ENCODE assay signal across 19 cellular contexts in the genomic region with DNA sequence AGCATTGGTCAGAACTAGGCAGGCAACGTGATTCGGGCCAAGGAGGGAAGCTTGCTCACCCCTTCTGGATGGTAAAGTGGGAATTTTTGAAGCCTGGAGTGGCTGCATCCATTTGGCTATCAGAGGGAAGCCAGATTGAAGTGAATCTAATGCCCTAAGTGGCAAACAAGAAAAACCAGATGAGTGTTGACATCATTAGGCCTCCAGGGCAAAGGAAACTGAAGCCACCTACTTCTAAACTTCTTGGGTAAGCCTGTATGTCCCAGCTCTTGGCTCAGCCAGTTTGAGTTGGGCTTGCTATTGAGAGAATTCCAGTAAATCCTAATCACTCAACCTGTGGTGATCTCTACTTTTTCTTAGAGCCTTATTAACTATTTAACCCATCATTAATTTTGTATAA. TPM values are rescaled to one million over a fixed set of nuclear protein-coding genes. Genes with fewer than 3 reads are reported as not detected.
DNase-seq lines count a peak whose midpoint lies in the region; ATAC-seq and TF ChIP-seq lines count a peak whose summit lies in the region.
"Had no signal": no experiment of that assay in that cellular context is flagged by ENCODE, and none has a peak within 500 bp of the region (broad histone marks: within the 10 kb centered on the region; RNA-seq: fewer than 3 reads in every experiment).

No MANE protein-coding gene starts in this region.

- H3K27ac ChIP-seq in osteoblast (ENCODE audit: low read depth, low read length): no peak overlapping the region
- H3K27ac ChIP-seq: 22Rv1, BLaER1, C4-2B, GM23248 had no signal

- H3K27ac Mint-ChIP-seq in activated naive CD8-positive, alpha-beta T cell treated with anti-CD3 and anti-CD28 coated beads, Interleukin-2, amount 50 U/mL, for 24 hours: no peak overlapping the region
- H3K27ac Mint-ChIP-seq: B cell; CD4-positive, CD25-positive, alpha-beta regulatory T cell; CD8-positive, alpha-beta T cell had no signal

- H3K27me3 ChIP-seq in osteoblast (ENCODE audit: insufficient read depth, low read length): no peaks in the 10 kb centered on the region
- H3K27me3 ChIP-seq: BLaER1 had no signal

- H3K4me3 ChIP-seq in epithelial cell of esophagus (ENCODE audit: low read length) (no peak overlapping the region), osteoblast (ENCODE audit: insufficient read depth, low read length) (no peak overlapping the region)
- H3K4me3 ChIP-seq: BLaER1, GM23248 had no signal

- peak; percentile 9 for DNase-seq in DMS53 (lab: John Stamatoyannopoulos, UW)
- no peak for DNase-seq in DMS53 treated with DMSO at 0.1 percent for 48 hours (lab: John Stamatoyannopoulos, UW; ENCODE audit: unreplicated experiment)
- DNase-seq in epithelial cell of esophagus (ENCODE audit: low read depth): peak; percentile 31
- DNase-seq in osteoblast (ENCODE audit: insufficient read length, low spot score, missing footprints): peak; percentile 30
- DNase-seq in activated naive CD8-positive, alpha-beta T cell treated with anti-CD3 and anti-CD28 coated beads, Interleukin-2, amount 50 U/mL, for 24 hours: no peak
- no peak for DNase-seq in NCI-H1436 (lab: John Stamatoyannopoulos, UW)
- DNase-seq in stimulated activated CD8-positive, alpha-beta memory T cell treated with anti-CD3 and anti-CD28 coated beads, Interleukin-4, amount 100 ng/mL, for 48 hours: no peak
- DNase-seq: Caco-2; CD4-positive, CD25-positive, alpha-beta regulatory T cell; CD8-positive, alpha-beta T cell; DMS153; DMS79 treated with DMSO at 0.1 percent for 48 hours; GM23248; H7; HCEC 1CT had no signal

- no peaks in the 10 kb centered on the region for H3K36me3 Mint-ChIP-seq in activated naive CD8-positive, alpha-beta T cell treated with anti-CD3 and anti-CD28 coated beads, Interleukin-2, amount 50 U/mL, for 24 hours (ENCODE audit: low read depth)
- H3K36me3 Mint-ChIP-seq: CD4-positive, CD25-positive, alpha-beta regulatory T cell; CD8-positive, alpha-beta T cell had no signal

- no peaks in the 10 kb centered on the region for H3K9me3 ChIP-seq in osteoblast (ENCODE audit: low read depth, low read length)
- H3K9me3 ChIP-seq: BLaER1, Caco-2 had no signal

- no peaks in the 10 kb centered on the region for H3K36me3 ChIP-seq in osteoblast (ENCODE audit: insufficient read depth, low read length)
- H3K36me3 ChIP-seq: BLaER1 had no signal

- no peaks in the 10 kb centered on the region for H3K4me1 ChIP-seq in osteoblast (ENCODE audit: insufficient read depth, low read length)
- H3K4me1 ChIP-seq: Caco-2 had no signal

- no peak overlapping the region for H3K4me2 ChIP-seq in osteoblast (ENCODE audit: insufficient read depth, low read length)
- H3K4me2 ChIP-seq: BLaER1 had no signal

- no peaks in the 10 kb centered on the region for H3K79me2 ChIP-seq in osteoblast (ENCODE audit: insufficient read depth, low read length)

- no peak overlapping the region for H2AFZ ChIP-seq in osteoblast (ENCODE audit: low read length)
- H2AFZ ChIP-seq: GM23248 had no signal

- no peak overlapping the region for H3K4me3 Mint-ChIP-seq in activated naive CD8-positive, alpha-beta T cell treated with anti-CD3 and anti-CD28 coated beads, Interleukin-2, amount 50 U/mL, for 24 hours
- H3K4me3 Mint-ChIP-seq: B cell; CD4-positive, CD25-positive, alpha-beta regulatory T cell; CD8-positive, alpha-beta T cell had no signal

- no peak for TF ChIP-seq CTCF in epithelial cell of esophagus (IDR thresholded peaks at IDR 0.05; ENCODE audit: insufficient read depth, low read depth, low read length, missing control alignments)
- no peak for TF ChIP-seq CTCF in osteoblast (IDR thresholded peaks at IDR 0.05; ENCODE audit: extremely low read depth, low read depth, low read length)

- no peaks in the 10 kb centered on the region for H4K20me1 ChIP-seq in osteoblast (ENCODE audit: insufficient read depth, low read length)
- H4K20me1 ChIP-seq: BLaER1 had no signal

- H3K27me3 Mint-ChIP-seq in activated naive CD8-positive, alpha-beta T cell treated with anti-CD3 and anti-CD28 coated beads, Interleukin-2, amount 50 U/mL, for 24 hours: no peaks in the 10 kb centered on the region
- H3K27me3 Mint-ChIP-seq: B cell; CD4-positive, CD25-positive, alpha-beta regulatory T cell had no signal

- no peaks in the 10 kb centered on the region for H3K9me3 Mint-ChIP-seq in activated naive CD8-positive, alpha-beta T cell treated with anti-CD3 and anti-CD28 coated beads, Interleukin-2, amount 50 U/mL, for 24 hours

- ATAC-seq in activated naive CD8-positive, alpha-beta T cell treated with anti-CD3 and anti-CD28 coated beads, Interleukin-2, amount 50 U/mL, for 24 hours: no peak
- ATAC-seq: CD8-positive, alpha-beta T cell had no signal

- no peaks in the 10 kb centered on the region for H3K4me1 Mint-ChIP-seq in activated naive CD8-positive, alpha-beta T cell treated with anti-CD3 and anti-CD28 coated beads, Interleukin-2, amount 50 U/mL, for 24 hours
- H3K4me1 Mint-ChIP-seq: B cell; CD4-positive, CD25-positive, alpha-beta regulatory T cell had no signal

RNA-seq across cellular contexts. Expression of a gene that starts 20.9 kb away (rescaled TPM):
- total RNA-seq in osteoblast: 0.59 and 0.72 TPM in 2 replicates
- total RNA-seq: B cell; Caco-2; CD4-positive, CD25-positive, alpha-beta regulatory T cell; CD8-positive, alpha-beta T cell had no signal

Comparison
In these comparisons a context has a peak if more than half of its experiments do, and no peak if none do; other contexts are left out.
1. DNase-seq: peak in DMS53 (single experiment), epithelial cell of esophagus (single experiment) and osteoblast (single experiment); none in DMS53 treated with DMSO at 0.1 percent for 48 hours (single experiment), activated naive CD8-positive, alpha-beta T cell treated with anti-CD3 and anti-CD28 coated beads, Interleukin-2, amount 50 U/mL, for 24 hours (single experiment), NCI-H1436 (single experiment) and stimulated activated CD8-positive, alpha-beta memory T cell treated with anti-CD3 and anti-CD28 coated beads, Interleukin-4, amount 100 ng/mL, for 48 hours (single experiment).